ENCODE assay signal across 10 cellular contexts in the genomic region with DNA sequence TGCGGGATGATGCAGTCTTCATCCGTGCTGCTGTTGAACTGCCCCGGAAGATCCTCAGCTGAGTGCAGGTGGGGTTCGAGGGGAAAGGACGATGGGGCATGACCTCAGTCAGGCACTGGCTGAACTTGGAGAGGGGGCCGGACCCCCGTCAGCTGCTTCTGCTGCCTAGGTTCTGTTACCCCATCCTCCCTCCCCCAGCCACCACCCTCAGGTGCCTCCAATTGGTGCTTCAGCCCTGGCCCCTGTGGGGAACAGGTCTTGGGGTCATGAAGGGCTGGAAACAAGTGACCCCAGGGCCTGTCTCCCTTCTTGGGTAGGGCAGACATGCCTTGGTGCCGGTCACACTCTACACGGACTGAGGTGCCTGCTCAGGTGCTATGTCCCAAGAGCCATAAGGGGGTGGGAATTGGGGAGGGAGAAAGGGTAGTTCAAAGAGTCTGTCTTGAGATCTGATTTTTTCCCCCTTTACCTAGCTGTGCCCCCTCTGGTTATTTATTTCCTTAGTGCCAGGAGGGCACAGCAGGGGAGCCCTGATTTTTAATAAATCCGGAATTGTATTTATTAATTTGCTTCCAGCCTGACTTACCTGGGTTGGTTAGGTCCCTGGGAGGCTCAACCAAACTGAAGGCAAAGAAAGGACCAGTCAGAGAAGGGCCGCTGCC. TPM values are rescaled to one million over a fixed set of nuclear protein-coding genes. Genes with fewer than 3 reads are reported as not detected.
DNase-seq lines count a peak whose midpoint lies in the region; ATAC-seq, FAIRE-seq and TF ChIP-seq lines count a peak whose summit lies in the region.
"Had no signal": no experiment of that assay in that cellular context is flagged by ENCODE, and none has a peak within 500 bp of the region (broad histone marks: within the 10 kb centered on the region; RNA-seq: fewer than 3 reads in every experiment).

No MANE protein-coding gene starts in this region.

- peaks cover 0 to 34% (median 18%) of the 10 kb centered on the region in 7 donors for H3K4me1 Mint-ChIP-seq in naive thymus-derived CD4-positive, alpha-beta T cell

- WGBS in A549 (ENCODE audit: missing lambda C conversion rate), result 56% methylated on average over 11 of the region's 11 CpGs
- 43% methylated on average over 11 of the region's 11 CpGs for WGBS in GM12878 (ENCODE audit: insufficient coverage, insufficient replicate concordance, low lambda C conversion rate, missing lambda C conversion rate)

- TF ChIP-seq RAD21 in A549 (conservative IDR thresholded peaks at IDR 0.05 in 1 of 2, IDR thresholded peaks at IDR 0.05 in 1 of 2) (no peak), GM12878 (IDR thresholded peaks at IDR 0.05; ENCODE audit: insufficient read depth, low read depth, low read length) (no peak)

- POLR2A ChIA-PET in A549 (lab: Yijun Ruan, JAX) (interaction anchor here (0.6 to 12.2 kb wide), 6 partner anchors 23 to 201 kb away, joined by 3 to 369 read pairs (median 4); a partner anchor contains a TSS), GM12878 (lab: Charles Lee) (interaction anchor here (0.6 to 15.2 kb wide), 5 partner anchors 9 to 200 kb away, joined by 3 to 485 read pairs (median 7); a partner anchor contains a TSS)
- POLR2A ChIA-PET in naive thymus-derived CD4-positive, alpha-beta T cell (lab: Charles Lee), result interaction anchor here (0.6 to 16.9 kb wide), 8 partner anchors 9 to 202 kb away, joined by 3 to 269 read pairs (median 4); a partner anchor contains a TSS

- H4K20me1 ChIP-seq in GM12878 (ENCODE audit: control insufficient read depth, insufficient read depth), result peaks cover 19% of the 10 kb centered on the region

- H2AFZ ChIP-seq in GM12878 (ENCODE audit: control insufficient read depth, low read depth, low read length), result no peak overlapping the region

- DNase-seq in A549 (ENCODE audit: low read depth in 1 of 2, low spot score in 1 of 2), result no peak
- DNase-seq in GM12878 (ENCODE audit: low read depth, low spot score), result no peak
- DNase-seq in naive thymus-derived CD4-positive, alpha-beta T cell, result no peak
- no peak for DNase-seq in NCI-H2081 treated with DMSO at 0.1 percent for 48 hours (lab: John Stamatoyannopoulos, UW)
- no peak for DNase-seq in GF-D8 (lab: John Stamatoyannopoulos, UW)
- DNase-seq in dermis blood vessel endothelial cell, result no peak

- H3K4me3 ChIP-seq in A549 (no peak overlapping the region), GM12878 (0 out of 2 replicates have a peak overlapping the region, but pooled peaks have one; percentile 44)
- H3K4me3 ChIP-seq in naive thymus-derived CD4-positive, alpha-beta T cell (ENCODE audit: low read length), result no peak overlapping the region
- H3K4me3 ChIP-seq: BLaER1, lung had no signal

- SMC1A ChIA-PET in GM12878 (lab: Charles Lee; ENCODE audit: uncharacterized antibody, unreplicated experiment), result interaction anchor here (0.8 to 17.8 kb wide), 6 partner anchors 9 to 196 kb away, joined by 3 to 326 read pairs (median 5); a partner anchor contains a TSS

- peak in 1 of 2 experiments; percentile 0; a peak in 3 of 6 replicates for ATAC-seq in A549
- ATAC-seq in HG02981 (IDR thresholded peaks at IDR 0.05; ENCODE audit: unreplicated experiment), result peak; percentile 5
- peak; percentile 6 for ATAC-seq in GM12878
- peak; percentile 2 for ATAC-seq in naive thymus-derived CD4-positive, alpha-beta T cell
- ATAC-seq in HG02870 (IDR thresholded peaks at IDR 0.05; ENCODE audit: unreplicated experiment), result no peak

- H3K36me3 Mint-ChIP-seq in naive thymus-derived CD4-positive, alpha-beta T cell, result peaks cover 0 to 6% (median 0%) of the 10 kb centered on the region in 5 donors

- no peaks in the 10 kb centered on the region for H3K9me3 ChIP-seq in A549
- no peaks in the 10 kb centered on the region for H3K9me3 ChIP-seq in GM12878 (replicated peaks; ENCODE audit: control insufficient read depth, insufficient read depth, low read length)
- no peaks in the 10 kb centered on the region for H3K9me3 ChIP-seq in naive thymus-derived CD4-positive, alpha-beta T cell (ENCODE audit: control insufficient read depth in 2 of 3, low read length in 3 of 3)
- H3K9me3 ChIP-seq: BLaER1 had no signal

- intact Hi-C loops in GM12878 (cut with micrococcal nuclease; ENCODE audit: unreplicated experiment), result loop anchor here (1.0 kb wide), 1 partner anchor 22 kb away; no protein-coding TSS in a partner anchor
- intact Hi-C loops in naive thymus-derived CD4-positive, alpha-beta T cell (cut with micrococcal nuclease), result loop anchor here (1.0 to 5.0 kb wide), 3 partner anchors 22 to 102 kb away; a partner anchor contains a TSS

- FAIRE-seq in A549 (lab: Jason Lieb, UNC) (no peak), GM12878 (lab: Jason Lieb, UNC) (no peak)

- CTCF ChIA-PET in A549 (lab: Yijun Ruan, JAX), result interaction anchor here (0.6 to 22.6 kb wide), 47 partner anchors 9 to 209 kb away, joined by 3 to 977 read pairs (median 5); a partner anchor contains a TSS
- CTCF ChIA-PET in GM12878 (lab: Yijun Ruan, JAX), result interaction anchor here (0.6 to 10.0 kb wide), 27 partner anchors 9 to 216 kb away, joined by 3 to 394 read pairs (median 4); a partner anchor contains a TSS
- CTCF ChIA-PET in naive thymus-derived CD4-positive, alpha-beta T cell (lab: Charles Lee), result interaction anchor here (0.6 to 14.7 kb wide), 7 partner anchors 14 to 202 kb away, joined by 3 to 331 read pairs (median 5); a partner anchor contains a TSS

- no peak for TF ChIP-seq CTCF in A549 (IDR thresholded peaks at IDR 0.05)
- no peak for TF ChIP-seq CTCF in GM12878 (IDR thresholded peaks at IDR 0.05 in 2 of 3, conservative IDR thresholded peaks at IDR 0.05 in 1 of 3; ENCODE audit: control insufficient read depth in 2 of 3, extremely low read depth in 1 of 3, insufficient read depth in 1 of 3, low read depth in 3 of 3, low read length in 3 of 3)

- H3K9me3 Mint-ChIP-seq in naive thymus-derived CD4-positive, alpha-beta T cell, result no peaks in the 10 kb centered on the region

- H3K27me3 Mint-ChIP-seq in naive thymus-derived CD4-positive, alpha-beta T cell, result no peaks in the 10 kb centered on the region

- peaks cover 30 to 32% of the 10 kb centered on the region in 2 experiments for H3K36me3 ChIP-seq in GM12878 (ENCODE audit: control insufficient read depth in 2 of 2, insufficient read depth in 2 of 2, low read length in 1 of 2)
- H3K36me3 ChIP-seq in naive thymus-derived CD4-positive, alpha-beta T cell (ENCODE audit: control insufficient read depth in 2 of 3, insufficient read depth in 3 of 3, low read length in 3 of 3), result peaks cover 0 to 24% (median 0%) of the 10 kb centered on the region in 3 experiments

- H3K27ac ChIP-seq in A549, result peak overlapping the region; percentile 10 to 15; a peak in 3 of 6 replicates
- no peak overlapping the region for H3K27ac ChIP-seq in GM12878 (ENCODE audit: control insufficient read depth, insufficient read depth)
- no peak overlapping the region for H3K27ac ChIP-seq in naive thymus-derived CD4-positive, alpha-beta T cell (ENCODE audit: low read depth, low read length)
- H3K27ac ChIP-seq: BLaER1 had no signal

- peak overlapping the region in 4 of 9 donors; percentile 11 to 52 (median 32) for H3K27ac Mint-ChIP-seq in naive thymus-derived CD4-positive, alpha-beta T cell

- no peak overlapping the region for H3K4me3 Mint-ChIP-seq in naive thymus-derived CD4-positive, alpha-beta T cell

- in situ Hi-C loops in GM12878 (cut with MboI), result loop anchor here (25.0 kb wide), 1 partner anchor 1287 kb away; a partner anchor contains a TSS

- TF ChIP-seq POLR2A in A549 (IDR thresholded peaks at IDR 0.05; ENCODE audit: low read length) (no peak), GM12878 (IDR thresholded peaks at IDR 0.05; ENCODE audit: low read depth, low read length) (no peak; the same call in 1 of the 2 replicates)

- H3K4me1 ChIP-seq in A549 (peaks cover 51% of the 10 kb centered on the region), GM12878 (ENCODE audit: control insufficient read depth, insufficient read depth, low read length) (peaks cover 30% of the 10 kb centered on the region)
- peaks cover 6 to 22% of the 10 kb centered on the region in 2 donors for H3K4me1 ChIP-seq in naive thymus-derived CD4-positive, alpha-beta T cell (ENCODE audit: control insufficient read depth in 2 of 2, insufficient read depth in 2 of 2, low read length in 2 of 2)

- RAD21 ChIA-PET in GM12878 (lab: Charles Lee; ENCODE audit: unreplicated experiment), result interaction anchor here (0.8 to 17.4 kb wide), 7 partner anchors 11 to 148 kb away, joined by 6 to 375 read pairs (median 7); a partner anchor contains a TSS

- H3K27me3 ChIP-seq in GM12878 (replicated peaks in 1 of 2; ENCODE audit: control insufficient read depth in 2 of 2, insufficient read depth in 2 of 2, low read length in 1 of 2), result no peaks in the 10 kb centered on the region
- no peaks in the 10 kb centered on the region for H3K27me3 ChIP-seq in naive thymus-derived CD4-positive, alpha-beta T cell (ENCODE audit: control insufficient read depth in 2 of 2, insufficient read depth in 2 of 2, low read length in 2 of 2)
- H3K27me3 ChIP-seq: BLaER1 had no signal

- BruUV-seq in GM12878 (replicated peaks; lab: Mats Ljungman, UMichigan), result no TSS peak

- TF ChIP-seq EP300 in A549 (IDR thresholded peaks at IDR 0.05) (no peak), GM12878 (IDR thresholded peaks at IDR 0.05; ENCODE audit: borderline replicate concordance in 1 of 2, control insufficient read depth in 1 of 2, low read depth in 2 of 2, low read length in 2 of 2) (no peak)

- H3K4me2 ChIP-seq in A549, result peak overlapping the region; percentile 28; the same call in 2 of the 3 replicates
- H3K4me2 ChIP-seq in GM12878 (ENCODE audit: control insufficient read depth, insufficient read depth), result peak overlapping the region; percentile 26; the same call in 1 of the 2 replicates
- H3K4me2 ChIP-seq: BLaER1 had no signal

- H3K79me2 ChIP-seq in GM12878 (ENCODE audit: control insufficient read depth, insufficient read depth, low read length), result peaks cover 61% of the 10 kb centered on the region

- H3K9ac ChIP-seq in GM12878 (ENCODE audit: control insufficient read depth, insufficient read depth, low read length), result no peak overlapping the region

RNA-seq across cellular contexts. Expression of a gene that starts 5.8 kb away (rescaled TPM):
- 64.0 and 70.2 TPM in 2 replicates for polyA plus RNA-seq in A549 (2011; rRNA removed)
- polyA plus RNA-seq in A549 (2012; cell fraction: cytosol; rRNA removed), result 126 and 156 TPM in 2 replicates
- polyA plus RNA-seq in A549 (2012; cell fraction: nucleus; rRNA removed), result 492 and 652 TPM in 2 replicates
- polyA plus RNA-seq in A549 (2017; fragmentation: RNase III; extraction: RNeasy Plus Mini Kit Qiagen cat#74134 plus additional on column Dnase treatment), result 65.0 to 68.2 TPM (median 66.0 TPM) in 3 replicates
- polyA minus RNA-seq in A549 (2011; rRNA and poly(A)+ RNA removed), result 215 and 259 TPM in 2 replicates
- 116 and 127 TPM in 2 replicates for total RNA-seq in GM12878 (2013; cell fraction: nucleolus; rRNA removed)
- total RNA-seq in GM12878 (2014; rRNA removed), result 134 and 151 TPM in 2 replicates
- 56.3 and 61.7 TPM in 2 replicates for total RNA-seq in GM12878 (2014; rRNA removed; fragmentation: Illumina TruSeq; extraction: Trizol)
- 171 and 197 TPM in 2 replicates for total RNA-seq in GM12878 (2021)
- 40.9 TPM for polyA plus RNA-seq in GM12878 (2011; ENCODE audit: low read depth)
- polyA plus RNA-seq in GM12878 (2011; rRNA removed), result 28.0 and 71.2 TPM in 2 replicates
- polyA plus RNA-seq in GM12878 (2011; cell fraction: cytosol; rRNA removed), result 108 and 124 TPM in 2 replicates
- 437 and 490 TPM in 2 replicates for polyA plus RNA-seq in GM12878 (2011; cell fraction: nucleus; rRNA removed)
- polyA plus RNA-seq in GM12878 (2012), result 86.4 and 93.9 TPM in 2 replicates
- 30.6 and 73.8 TPM in 2 replicates for polyA plus RNA-seq in GM12878 (2014; fragmentation: Illumina TruSeq; extraction: Trizol)
- polyA plus RNA-seq in GM12878 (2014; fragmentation: Nextera tagmentation; extraction: Ambion mirVana), result 1 to 10 TPM; 3.7 to 8.2 TPM
- polyA plus RNA-seq in GM12878 (2014; rRNA removed), result 152 and 164 TPM in 2 replicates
- polyA plus RNA-seq in GM12878 (2016; fragmentation: Nextera tagmentation; extraction: Ambion mirVana), result 10 to 100 TPM; 46.2 to 56.6 TPM
- 70.6 and 117 TPM in 2 replicates for polyA minus RNA-seq in GM12878 (2011; rRNA and poly(A)+ RNA removed)
- 66.7 and 75.6 TPM in 2 replicates for polyA minus RNA-seq in GM12878 (2011; cell fraction: cytosol; rRNA and poly(A)+ RNA removed)
- polyA minus RNA-seq in GM12878 (2011; cell fraction: nucleus; rRNA and poly(A)+ RNA removed), result 163 and 248 TPM in 2 replicates
- 100 to 1,000 TPM in 2 of 5 experiments, 10 to 100 TPM in 3; 22.3 to 228 (median 81.6) TPM for total RNA-seq in naive thymus-derived CD4-positive, alpha-beta T cell
- 1 to 10 TPM; 1.3 to 2.3 TPM for polyA plus RNA-seq in naive thymus-derived CD4-positive, alpha-beta T cell
- total RNA-seq in dermis blood vessel endothelial cell, result 32.1 and 37.4 TPM in 2 replicates

RNA-seq across cellular contexts. Expression of a gene that starts 21.1 kb away (rescaled TPM):
- polyA plus RNA-seq in A549 (2011; rRNA removed) (5.1 and 7.7 TPM in 2 replicates), A549 (2017; fragmentation: RNase III; extraction: RNeasy Plus Mini Kit Qiagen cat#74134 plus additional on column Dnase treatment) (4.2 to 5.8 TPM (median 5.3 TPM) in 3 replicates), GM12878 (2011; rRNA removed) (7.9 and 13.2 TPM in 2 replicates), GM12878 (2014; fragmentation: Illumina TruSeq; extraction: Trizol) (7.5 and 8.5 TPM in 2 replicates), GM12878 (2014; fragmentation: Nextera tagmentation; extraction: Ambion mirVana) (1 to 10 TPM; 2.3 to 2.9 TPM), GM12878 (2014; rRNA removed) (14.3 and 15.1 TPM in 2 replicates), GM12878 (2016; fragmentation: Nextera tagmentation; extraction: Ambion mirVana) (10 to 100 TPM; 11.2 to 13.9 TPM)
- polyA plus RNA-seq in A549 (2012; cell fraction: cytosol; rRNA removed), result 7.1 and 7.7 TPM in 2 replicates
- 18.7 and 22.2 TPM in 2 replicates for polyA plus RNA-seq in A549 (2012; cell fraction: nucleus; rRNA removed)
- polyA minus RNA-seq in A549 (2011; rRNA and poly(A)+ RNA removed), result 11.4 and 16.4 TPM in 2 replicates
- 22.0 and 27.2 TPM in 2 replicates for total RNA-seq in GM12878 (2013; cell fraction: nucleolus; rRNA removed)
- total RNA-seq in GM12878 (2014; rRNA removed) (8.8 and 10.5 TPM in 2 replicates), GM12878 (2014; rRNA removed; fragmentation: Illumina TruSeq; extraction: Trizol) (6.0 and 6.7 TPM in 2 replicates), GM12878 (2021) (10.1 and 11.0 TPM in 2 replicates), dermis blood vessel endothelial cell (2.9 and 3.9 TPM in 2 replicates)
- polyA plus RNA-seq in GM12878 (2011; ENCODE audit: low read depth), result 6.5 TPM
- polyA plus RNA-seq in GM12878 (2011; cell fraction: cytosol; rRNA removed), result 16.7 and 21.7 TPM in 2 replicates
- polyA plus RNA-seq in GM12878 (2011; cell fraction: nucleus; rRNA removed), result 24.8 and 26.2 TPM in 2 replicates
- polyA plus RNA-seq in GM12878 (2012), result 8.7 and 9.6 TPM in 2 replicates
- polyA minus RNA-seq in GM12878 (2011; rRNA and poly(A)+ RNA removed), result 14.9 and 20.8 TPM in 2 replicates
- 4.0 and 4.4 TPM in 2 replicates for polyA minus RNA-seq in GM12878 (2011; cell fraction: cytosol; rRNA and poly(A)+ RNA removed)
- polyA minus RNA-seq in GM12878 (2011; cell fraction: nucleus; rRNA and poly(A)+ RNA removed), result 11.1 and 21.9 TPM in 2 replicates
- total RNA-seq in naive thymus-derived CD4-positive, alpha-beta T cell, result 10 to 100 TPM in 3 of 5 experiments, 1 to 10 TPM in 2; 7.5 to 12.8 (median 11.3) TPM
- polyA plus RNA-seq in naive thymus-derived CD4-positive, alpha-beta T cell, result 1 to 10 TPM; 3.3 to 4.5 TPM

RNA-seq across cellular contexts. Expression of a gene that starts 23.6 kb away (rescaled TPM):
- 83.3 and 86.7 TPM in 2 replicates for polyA plus RNA-seq in A549 (2011; rRNA removed)
- polyA plus RNA-seq in A549 (2012; cell fraction: cytosol; rRNA removed), result 102 and 124 TPM in 2 replicates
- 56.4 and 64.3 TPM in 2 replicates for polyA plus RNA-seq in A549 (2012; cell fraction: nucleus; rRNA removed)
- 36.7 to 43.9 TPM (median 37.7 TPM) in 3 replicates for polyA plus RNA-seq in A549 (2017; fragmentation: RNase III; extraction: RNeasy Plus Mini Kit Qiagen cat#74134 plus additional on column Dnase treatment)
- polyA minus RNA-seq in A549 (2011; rRNA and poly(A)+ RNA removed), result 55.9 and 70.3 TPM in 2 replicates
- 1.9 and 4.3 TPM in 2 replicates for total RNA-seq in GM12878 (2013; cell fraction: nucleolus; rRNA removed)
- total RNA-seq in GM12878 (2014; rRNA removed), result 8.6 and 10.6 TPM in 2 replicates
- total RNA-seq in GM12878 (2014; rRNA removed; fragmentation: Illumina TruSeq; extraction: Trizol), result 7.2 and 7.6 TPM in 2 replicates
- total RNA-seq in GM12878 (2021), result 7.3 and 7.6 TPM in 2 replicates
- 3.3 TPM for polyA plus RNA-seq in GM12878 (2011; ENCODE audit: low read depth)
- 2.1 and 4.0 TPM in 2 replicates for polyA plus RNA-seq in GM12878 (2011; rRNA removed)
- polyA plus RNA-seq in GM12878 (2011; cell fraction: cytosol; rRNA removed), result 4.1 and 4.2 TPM in 2 replicates
- polyA plus RNA-seq in GM12878 (2011; cell fraction: nucleus; rRNA removed), result 5.1 and 5.7 TPM in 2 replicates
- 5.3 and 8.7 TPM in 2 replicates for polyA plus RNA-seq in GM12878 (2012)
- polyA plus RNA-seq in GM12878 (2014; fragmentation: Illumina TruSeq; extraction: Trizol), result 7.8 TPM in 2 replicates
- polyA plus RNA-seq in GM12878 (2014; fragmentation: Nextera tagmentation; extraction: Ambion mirVana), result 1 to 10 TPM; 2.9 to 7.1 TPM
- polyA plus RNA-seq in GM12878 (2014; rRNA removed), result 13.6 and 14.6 TPM in 2 replicates
- polyA plus RNA-seq in GM12878 (2016; fragmentation: Nextera tagmentation; extraction: Ambion mirVana), result 10 to 100 TPM; 14.9 to 19.8 TPM
- 5.4 and 5.5 TPM in 2 replicates for polyA minus RNA-seq in GM12878 (2011; rRNA and poly(A)+ RNA removed)
- 2.8 and 5.5 TPM in 2 replicates for polyA minus RNA-seq in GM12878 (2011; cell fraction: cytosol; rRNA and poly(A)+ RNA removed)
- 4.8 and 6.9 TPM in 2 replicates for polyA minus RNA-seq in GM12878 (2011; cell fraction: nucleus; rRNA and poly(A)+ RNA removed)
- 1 to 10 TPM in 1 of 5 experiments, under 1 TPM in 2, not detected in 2; 0.69 to 3.0 (median 0.79) TPM for total RNA-seq in naive thymus-derived CD4-positive, alpha-beta T cell
- not detected for polyA plus RNA-seq in naive thymus-derived CD4-positive, alpha-beta T cell
- total RNA-seq in dermis blood vessel endothelial cell, result 0.85 and 0.93 TPM in 2 replicates

RNA-seq across cellular contexts. Expression of a gene that starts 29.9 kb away (rescaled TPM):
- polyA plus RNA-seq in A549 (2011; rRNA removed) (2,521 and 2,887 TPM in 2 replicates), A549 (2017; fragmentation: RNase III; extraction: RNeasy Plus Mini Kit Qiagen cat#74134 plus additional on column Dnase treatment) (1,026 to 1,151 TPM (median 1,061 TPM) in 3 replicates), GM12878 (2011; rRNA removed) (2,740 and 3,357 TPM in 2 replicates), GM12878 (2014; fragmentation: Illumina TruSeq; extraction: Trizol) (1,904 and 2,135 TPM in 2 replicates), GM12878 (2014; fragmentation: Nextera tagmentation; extraction: Ambion mirVana) (over 10,000 TPM in 1 of 2 experiments, 1,000 to 10,000 TPM in 1; 8,970 to 10,319 TPM), GM12878 (2014; rRNA removed) (1,318 and 1,377 TPM in 2 replicates), GM12878 (2016; fragmentation: Nextera tagmentation; extraction: Ambion mirVana) (1,000 to 10,000 TPM; 2,984 to 3,180 TPM)
- 981 and 1,405 TPM in 2 replicates for polyA plus RNA-seq in A549 (2012; cell fraction: cytosol; rRNA removed)
- 284 and 498 TPM in 2 replicates for polyA plus RNA-seq in A549 (2012; cell fraction: nucleus; rRNA removed)
- polyA minus RNA-seq in A549 (2011; rRNA and poly(A)+ RNA removed), result 955 and 1,173 TPM in 2 replicates
- 169 and 204 TPM in 2 replicates for total RNA-seq in GM12878 (2013; cell fraction: nucleolus; rRNA removed)
- total RNA-seq in GM12878 (2014; rRNA removed) (1,231 and 1,339 TPM in 2 replicates), GM12878 (2014; rRNA removed; fragmentation: Illumina TruSeq; extraction: Trizol) (1,926 and 2,065 TPM in 2 replicates), GM12878 (2021) (2,908 and 3,018 TPM in 2 replicates), dermis blood vessel endothelial cell (777 and 912 TPM in 2 replicates)
- polyA plus RNA-seq in GM12878 (2011; ENCODE audit: low read depth), result 6,212 TPM
- 779 and 1,073 TPM in 2 replicates for polyA plus RNA-seq in GM12878 (2011; cell fraction: cytosol; rRNA removed)
- polyA plus RNA-seq in GM12878 (2011; cell fraction: nucleus; rRNA removed), result 561 and 573 TPM in 2 replicates
- polyA plus RNA-seq in GM12878 (2012), result 4,003 and 4,409 TPM in 2 replicates
- 1,547 and 2,710 TPM in 2 replicates for polyA minus RNA-seq in GM12878 (2011; rRNA and poly(A)+ RNA removed)
- polyA minus RNA-seq in GM12878 (2011; cell fraction: cytosol; rRNA and poly(A)+ RNA removed), result 624 and 701 TPM in 2 replicates
- 176 and 252 TPM in 2 replicates for polyA minus RNA-seq in GM12878 (2011; cell fraction: nucleus; rRNA and poly(A)+ RNA removed)
- total RNA-seq in naive thymus-derived CD4-positive, alpha-beta T cell, result 1,000 to 10,000 TPM; 1,887 to 3,452 (median 3,095) TPM
- polyA plus RNA-seq in naive thymus-derived CD4-positive, alpha-beta T cell, result 1,000 to 10,000 TPM; 5,029 to 6,337 TPM

RNA-seq across cellular contexts. Expression of a gene that starts 32.0 kb away (rescaled TPM):
- polyA plus RNA-seq in A549 (2011; rRNA removed) (288 and 328 TPM in 2 replicates), A549 (2017; fragmentation: RNase III; extraction: RNeasy Plus Mini Kit Qiagen cat#74134 plus additional on column Dnase treatment) (207 to 212 TPM (median 211 TPM) in 3 replicates), GM12878 (2011; rRNA removed) (0.16 and 0.37 TPM in 2 replicates), GM12878 (2014; fragmentation: Illumina TruSeq; extraction: Trizol) (35.7 and 39.0 TPM in 2 replicates), GM12878 (2014; fragmentation: Nextera tagmentation; extraction: Ambion mirVana) (10 to 100 TPM; 14.4 to 32.6 TPM), GM12878 (2014; rRNA removed) (37.5 and 47.7 TPM in 2 replicates), GM12878 (2016; fragmentation: Nextera tagmentation; extraction: Ambion mirVana) (10 to 100 TPM; 30.9 to 37.4 TPM)
- 306 and 359 TPM in 2 replicates for polyA plus RNA-seq in A549 (2012; cell fraction: cytosol; rRNA removed)
- polyA plus RNA-seq in A549 (2012; cell fraction: nucleus; rRNA removed), result 404 and 498 TPM in 2 replicates
- 241 and 290 TPM in 2 replicates for polyA minus RNA-seq in A549 (2011; rRNA and poly(A)+ RNA removed)
- 10.7 and 13.3 TPM in 2 replicates for total RNA-seq in GM12878 (2013; cell fraction: nucleolus; rRNA removed)
- total RNA-seq in GM12878 (2014; rRNA removed) (40.2 and 46.4 TPM in 2 replicates), GM12878 (2014; rRNA removed; fragmentation: Illumina TruSeq; extraction: Trizol) (24.2 and 26.9 TPM in 2 replicates), GM12878 (2021) (28.8 and 33.0 TPM in 2 replicates), dermis blood vessel endothelial cell (25.6 and 36.9 TPM in 2 replicates)
- 16.5 TPM for polyA plus RNA-seq in GM12878 (2011; ENCODE audit: low read depth)
- polyA plus RNA-seq in GM12878 (2011; cell fraction: cytosol; rRNA removed), result 0.23 and 0.31 TPM in 2 replicates
- 0.69 and 0.75 TPM in 2 replicates for polyA plus RNA-seq in GM12878 (2011; cell fraction: nucleus; rRNA removed)
- polyA plus RNA-seq in GM12878 (2012), result 13.1 and 17.7 TPM in 2 replicates
- polyA minus RNA-seq in GM12878 (2011; rRNA and poly(A)+ RNA removed), result not detected in 2 replicates
- 4.1 and 4.9 TPM in 2 replicates for polyA minus RNA-seq in GM12878 (2011; cell fraction: cytosol; rRNA and poly(A)+ RNA removed)
- 0.48 and 0.86 TPM in 2 replicates for polyA minus RNA-seq in GM12878 (2011; cell fraction: nucleus; rRNA and poly(A)+ RNA removed)
- total RNA-seq in naive thymus-derived CD4-positive, alpha-beta T cell, result 10 to 100 TPM; 11.0 to 50.2 (median 16.4) TPM
- 10 to 100 TPM; 12.2 to 19.2 TPM for polyA plus RNA-seq in naive thymus-derived CD4-positive, alpha-beta T cell

Comparison
In these comparisons a context has a peak if more than half of its experiments do, and no peak if none do; other contexts are left out.
1. H3K27ac ChIP-seq: peak in A549 (2 of 2); none in GM12878 (single experiment) and naive thymus-derived CD4-positive, alpha-beta T cell (single experiment).